Comparison of ENCODE assay signal across 1 cellular context in genomic region chr5:82277987-82278710, GRCh38.
TF ChIP-seq lines count a peak whose summit lies in the region.

RPS23 (minus strand) TSS chr5:82278354; CDS start chr5:82278323, 31 bp downstream.

TF ChIP-seq in HepG2, 621 proteins besides CTCF, POLR2A, EP300 and RAD21 (continued from another document and continues in another):
- TF ChIP-seq NFIB (CRISPR knock-in tag; IDR thresholded peaks at IDR 0.05; ENCODE audit: borderline replicate concordance) (no peak), MYNN (CRISPR knock-in tag; IDR thresholded peaks at IDR 0.05; ENCODE audit: low read depth) (no peak), ZNF629 (CRISPR knock-in tag; conservative IDR thresholded peaks at IDR 0.05) (no peak; the same call in 1 of the 2 replicates), SUZ12 (IDR thresholded peaks at IDR 0.05; ENCODE audit: low read depth, low read length) (0 out of 2 replicates have a peak, but pooled peaks have one; percentile 1), TFDP1 (CRISPR knock-in tag; IDR thresholded peaks at IDR 0.05; ENCODE audit: borderline replicate concordance) (peak; percentile 67; the same call in 1 of the 2 replicates), ZBTB10 (CRISPR knock-in tag; IDR thresholded peaks at IDR 0.05; ENCODE audit: borderline replicate concordance) (no peak; the same call in 1 of the 2 replicates), RXRB (CRISPR knock-in tag; IDR thresholded peaks at IDR 0.05; ENCODE audit: borderline replicate concordance) (no peak), ZBTB4 (CRISPR knock-in tag; IDR thresholded peaks at IDR 0.05; ENCODE audit: borderline replicate concordance) (no peak), ZBTB7A (CRISPR knock-in tag; IDR thresholded peaks at IDR 0.05) (no peak), SCMH1 (CRISPR knock-in tag; IDR thresholded peaks at IDR 0.05; ENCODE audit: borderline replicate concordance) (no peak), TP53 (CRISPR knock-in tag; conservative IDR thresholded peaks at IDR 0.05) (peak; percentile 82; the same call in 1 of the 2 replicates), MED13 (CRISPR knock-in tag; IDR thresholded peaks at IDR 0.05) (peak; percentile 84; the same call in 1 of the 2 replicates), ZNF660 (CRISPR knock-in tag; IDR thresholded peaks at IDR 0.05; ENCODE audit: borderline replicate concordance, low read depth) (0 out of 2 replicates have a peak, but pooled peaks have one; percentile 54), ZNF83 (CRISPR knock-in tag; IDR thresholded peaks at IDR 0.05; ENCODE audit: borderline replicate concordance) (no peak), DPF2 (CRISPR knock-in tag; IDR thresholded peaks at IDR 0.05; ENCODE audit: borderline replicate concordance, low read depth) (no peak), TFDP2 (CRISPR knock-in tag; IDR thresholded peaks at IDR 0.05) (peak; percentile 58; the same call in 1 of the 2 replicates), ZBTB26 (CRISPR knock-in tag; IDR thresholded peaks at IDR 0.05; ENCODE audit: borderline replicate concordance) (no peak), RERE (CRISPR knock-in tag; IDR thresholded peaks at IDR 0.05; ENCODE audit: low read depth) (no peak), ZNF253 (CRISPR knock-in tag; IDR thresholded peaks at IDR 0.05; ENCODE audit: borderline replicate concordance) (0 out of 2 replicates have a peak, but pooled peaks have one; percentile 46), ZNF580 (CRISPR knock-in tag; IDR thresholded peaks at IDR 0.05; ENCODE audit: borderline replicate concordance, low read depth) (0 out of 2 replicates have a peak, but pooled peaks have one; percentile 49), BRF2 (CRISPR knock-in tag; IDR thresholded peaks at IDR 0.05) (no peak), TSC22D2 (CRISPR knock-in tag; IDR thresholded peaks at IDR 0.05; ENCODE audit: borderline replicate concordance) (0 out of 2 replicates have a peak, but pooled peaks have one; percentile 51), ZNF451 (CRISPR knock-in tag; IDR thresholded peaks at IDR 0.05) (peak; percentile 69; the same call in 1 of the 2 replicates), SRF (IDR thresholded peaks at IDR 0.05; ENCODE audit: low read depth, low read length) (0 out of 2 replicates have a peak, but pooled peaks have one; percentile 10), SSRP1 (CRISPR knock-in tag; IDR thresholded peaks at IDR 0.05) (no peak), REL (CRISPR knock-in tag; conservative IDR thresholded peaks at IDR 0.05) (0 out of 2 replicates have a peak, but pooled peaks have one; percentile 20), KAT8 (CRISPR knock-in tag; IDR thresholded peaks at IDR 0.05) (peak; percentile 88), SOX13 (IDR thresholded peaks at IDR 0.05) (no peak), SOX13 (CRISPR knock-in tag; conservative IDR thresholded peaks at IDR 0.05 in 1 of 2, IDR thresholded peaks at IDR 0.05 in 1 of 2) (no peak), ZNF124 (CRISPR knock-in tag; IDR thresholded peaks at IDR 0.05) (no peak), NONO (IDR thresholded peaks at IDR 0.05) (no peak), NONO (CRISPR knock-in tag; conservative IDR thresholded peaks at IDR 0.05) (peak; percentile 25; the same call in 1 of the 2 replicates), DRAP1 (CRISPR knock-in tag; IDR thresholded peaks at IDR 0.05) (peak; percentile 79), RAD51 (IDR thresholded peaks at IDR 0.05; ENCODE audit: borderline replicate concordance) (no peak), ZNF777 (CRISPR knock-in tag; IDR thresholded peaks at IDR 0.05) (peak; percentile 59; the same call in 1 of the 2 replicates), ZNF503 (CRISPR knock-in tag; IDR thresholded peaks at IDR 0.05) (no peak), ASH2L (IDR thresholded peaks at IDR 0.05; ENCODE audit: insufficient read length, low read depth, low read length) (peak; percentile 85), GLI4 (CRISPR knock-in tag; IDR thresholded peaks at IDR 0.05; ENCODE audit: borderline replicate concordance) (no peak; the same call in 1 of the 2 replicates)
